In the genomic region with DNA sequence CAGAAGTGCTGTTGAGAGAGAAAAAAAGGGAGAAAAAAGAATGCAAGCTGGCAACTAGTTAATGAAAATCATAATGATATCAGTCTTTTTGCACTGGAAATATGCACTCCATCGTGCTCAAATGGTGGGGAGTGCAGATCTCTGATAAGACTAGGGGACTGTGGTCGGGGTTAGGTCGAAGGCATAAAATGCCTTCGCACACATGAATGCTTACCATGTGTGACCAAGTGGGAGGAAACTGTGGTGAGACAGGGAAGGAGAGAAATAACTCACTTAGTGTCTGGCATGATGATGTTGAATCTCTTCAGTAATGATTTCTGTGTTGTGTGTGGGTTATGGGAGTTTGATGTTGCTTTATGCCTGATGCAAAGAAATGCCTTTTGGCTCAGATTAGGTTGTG, we compare ENCODE assay signal across 14 cellular contexts.
A peak's percentile ranks its signal among the peaks of the same experiment; 100 is the strongest.
DNase-seq lines count a peak whose midpoint lies in the region; ATAC-seq and TF ChIP-seq lines count a peak whose summit lies in the region.
"Had no signal": no experiment of that assay in that cellular context is flagged by ENCODE, and none has a peak within 500 bp of the region (broad histone marks: within the 10 kb centered on the region; RNA-seq: fewer than 3 reads in every experiment).

No MANE protein-coding gene starts in this region.

- no peaks in the 10 kb centered on the region for H3K4me1 Mint-ChIP-seq in T-cell
- H3K4me1 Mint-ChIP-seq: activated B cell treated with CpG ODN at 0.5 μM for 24 hours had no signal

- H3K9me3 Mint-ChIP-seq in T-cell = peaks cover 0 to 3% (median 0%) of the 10 kb centered on the region in 3 donors
- H3K9me3 Mint-ChIP-seq: activated B cell treated with CpG ODN at 0.5 μM for 24 hours had no signal

- TF ChIP-seq EP300 in sigmoid colon (IDR thresholded peaks at IDR 0.05) = no peak

- WGBS in sigmoid colon, 2 donors = 35 to 61% methylated on average over 4 of the region's 4 CpGs
- 14% methylated on average over 4 of the region's 4 CpGs for WGBS in right lobe of liver (ENCODE audit: insufficient coverage, low coverage, low lambda C conversion rate, missing lambda C conversion rate)

- TF ChIP-seq CTCF in sigmoid colon (IDR thresholded peaks at IDR 0.05) (no peak), right lobe of liver (IDR thresholded peaks at IDR 0.05) (no peak)

- H3K4me3 ChIP-seq in sigmoid colon (no peak overlapping the region), right lobe of liver (no peak overlapping the region)
- H3K4me3 ChIP-seq: upper lobe of right lung had no signal

- intact Hi-C loops in sigmoid colon (cut with DNase I) = no loop called here
- intact Hi-C loops in right lobe of liver (cut with DNase I) = no loop called here

- H3K36me3 ChIP-seq in sigmoid colon (no peaks in the 10 kb centered on the region), right lobe of liver (no peaks in the 10 kb centered on the region)
- H3K36me3 ChIP-seq: upper lobe of right lung had no signal

- no peak overlapping the region for H3K4me3 Mint-ChIP-seq in T-cell
- H3K4me3 Mint-ChIP-seq: activated B cell treated with CpG ODN at 0.5 μM for 24 hours had no signal

- TF ChIP-seq POLR2A in sigmoid colon (IDR thresholded peaks at IDR 0.05) (no peak), right lobe of liver (IDR thresholded peaks at IDR 0.05) (no peak)

- no peaks in the 10 kb centered on the region for H3K27me3 Mint-ChIP-seq in T-cell
- H3K27me3 Mint-ChIP-seq: activated B cell treated with CpG ODN at 0.5 μM for 24 hours had no signal

- H3K9me3 ChIP-seq in sigmoid colon = no peaks in the 10 kb centered on the region
- no peaks in the 10 kb centered on the region for H3K9me3 ChIP-seq in right lobe of liver
- H3K9me3 ChIP-seq: upper lobe of right lung had no signal

- H3K4me1 ChIP-seq in sigmoid colon (peaks cover 0 to 47% (median 39%) of the 10 kb centered on the region in 4 donors), right lobe of liver (no peaks in the 10 kb centered on the region)
- H3K4me1 ChIP-seq: upper lobe of right lung had no signal

- no peak overlapping the region for H3K27ac Mint-ChIP-seq in T-cell
- H3K27ac Mint-ChIP-seq: activated B cell treated with CpG ODN at 0.5 μM for 24 hours had no signal

- peak; percentile 91 for DNase-seq in OCI-M1 (lab: John Stamatoyannopoulos, UW)
- no peak for DNase-seq in sigmoid colon
- no peak for DNase-seq in stimulated activated CD4-positive, alpha-beta T cell treated with anti-CD3 and anti-CD28 coated beads, Interleukin-4, amount 100 ng/mL, for 24 hours
- DNase-seq in T-cell = no peak
- no peak for DNase-seq in HuH-7.5 (ENCODE audit: low spot score)
- no peak for DNase-seq in right lobe of liver
- DNase-seq: activated B cell treated with CpG ODN at 0.5 μM for 24 hours; activated effector memory CD4-positive, alpha-beta T cell treated with anti-CD3 and anti-CD28 coated beads, Interleukin-2, amount 50 U/mL, for 16 hours; NCI-H2107; posterior cingulate gyrus; RPMI8226; upper lobe of right lung had no signal

- H3K36me3 Mint-ChIP-seq in T-cell = no peaks in the 10 kb centered on the region

- ATAC-seq in GM19351 (IDR thresholded peaks at IDR 0.05; ENCODE audit: unreplicated experiment) (peak; percentile 84), HG02943 (IDR thresholded peaks at IDR 0.05; ENCODE audit: low read depth, unreplicated experiment) (peak; percentile 59), T-cell (replicated peaks in 1 of 4) (no peak), right lobe of liver (no peak)
- ATAC-seq: upper lobe of right lung had no signal

- H3K27me3 ChIP-seq in sigmoid colon (no peaks in the 10 kb centered on the region), right lobe of liver (no peaks in the 10 kb centered on the region)
- H3K27me3 ChIP-seq: upper lobe of right lung had no signal

- CTCF ChIA-PET in T-cell (lab: Charles Lee) = no interaction called here

- POLR2A ChIA-PET in T-cell (lab: Charles Lee) = no interaction called here

- peak overlapping the region; percentile 64 to 78 (median 66) for H3K27ac ChIP-seq in sigmoid colon
- no peak overlapping the region for H3K27ac ChIP-seq in right lobe of liver
- H3K27ac ChIP-seq: upper lobe of right lung had no signal

Comparison
In these comparisons a context has a peak if more than half of its experiments do, and no peak if none do; other contexts are left out.
1. ATAC-seq: peak in GM19351 (single experiment) and HG02943 (single experiment); none in T-cell (0 of 4) and right lobe of liver (0 of 4).
2. H3K27ac ChIP-seq: peak in sigmoid colon (4 of 4); none in right lobe of liver (0 of 3).